ENCODE assay signal across 35 cellular contexts in genomic region chr1:36913016-36913415, GRCh38.
DNase-seq lines count a peak whose midpoint lies in the region; ATAC-seq, FAIRE-seq and TF ChIP-seq lines count a peak whose summit lies in the region.
"Had no signal": no experiment of that assay in that cellular context is flagged by ENCODE, and none has a peak within 500 bp of the region (broad histone marks: within the 10 kb centered on the region; RNA-seq: fewer than 3 reads in every experiment).

No MANE protein-coding gene starts in this region.

- 0 out of 2 replicates have a peak overlapping the region, but pooled peaks have one; percentile 46 for H2BK15ac ChIP-seq in H1 (ENCODE audit: low read length)

- no peak overlapping the region for H2BK12ac ChIP-seq in H1 (ENCODE audit: low read depth, low read length)

- H3K79me2 ChIP-seq in H1 (ENCODE audit: control insufficient read depth in 1 of 2, insufficient read depth in 2 of 2, low read length in 2 of 2): no peaks in the 10 kb centered on the region

- H3K18ac ChIP-seq in H1 (ENCODE audit: extremely low read depth, low read length): no peak overlapping the region

- H3K4me1 Mint-ChIP-seq in natural killer cell treated with Interleukin-12 subunit alpha and Interleukin-12 subunit beta and Interleukin-15 and Interleukin-18, amount 100 ng/mL, for 72 hours (ENCODE audit: low read depth in 2 of 2): no peaks in the 10 kb centered on the region
- H3K4me1 Mint-ChIP-seq: activated CD8-positive, alpha-beta memory T cell treated with anti-CD3 and anti-CD28 coated beads, Interleukin-2, amount 10 ng/mL, durations not matched to agents 7 days and 5 days; CD4-positive, alpha-beta memory T cell; naive thymus-derived CD4-positive, alpha-beta T cell had no signal

- no peaks in the 10 kb centered on the region for H3K36me3 Mint-ChIP-seq in natural killer cell treated with Interleukin-12 subunit alpha and Interleukin-12 subunit beta and Interleukin-15 and Interleukin-18, amount 100 ng/mL, for 72 hours
- H3K36me3 Mint-ChIP-seq: activated CD8-positive, alpha-beta memory T cell treated with anti-CD3 and anti-CD28 coated beads, Interleukin-2, amount 10 ng/mL, durations not matched to agents 7 days and 5 days; CD4-positive, alpha-beta memory T cell; naive thymus-derived CD4-positive, alpha-beta T cell had no signal

- no peak overlapping the region for H4K5ac ChIP-seq in H1 (ENCODE audit: insufficient read length, low read depth, low read length)

- H3K79me1 ChIP-seq in H1 (ENCODE audit: low read depth, low read length): no peaks in the 10 kb centered on the region

- TF ChIP-seq EP300 in H1 (IDR thresholded peaks at IDR 0.05; ENCODE audit: borderline replicate concordance in 1 of 2, low read depth in 2 of 2, low read length in 2 of 2): no peak

- H3K56ac ChIP-seq in H1 (replicated peaks; ENCODE audit: insufficient read length, low read depth, low read length): no peak overlapping the region

- TF ChIP-seq RAD21 in H1 (IDR thresholded peaks at IDR 0.05 in 1 of 2, conservative IDR thresholded peaks at IDR 0.05 in 1 of 2; ENCODE audit: low read depth in 2 of 2, low read length in 2 of 2): no peak

- H3K23me2 ChIP-seq in H1 (ENCODE audit: low read depth, low read length): no peaks in the 10 kb centered on the region; the same call in 1 of the 2 replicates

- H4K8ac ChIP-seq in H1 (ENCODE audit: extremely low read depth, insufficient read depth, low read length): no peak overlapping the region; the same call in 1 of the 2 replicates

- H3K27me3 Mint-ChIP-seq in natural killer cell treated with Interleukin-12 subunit alpha and Interleukin-12 subunit beta and Interleukin-15 and Interleukin-18, amount 100 ng/mL, for 72 hours: peaks cover 18 to 39% of the 10 kb centered on the region in 2 donors
- H3K27me3 Mint-ChIP-seq: activated CD8-positive, alpha-beta memory T cell treated with anti-CD3 and anti-CD28 coated beads, Interleukin-2, amount 10 ng/mL, durations not matched to agents 7 days and 5 days had no signal

- H3K4me1 ChIP-seq in H1 (replicated peaks in 1 of 4; ENCODE audit: control insufficient read depth in 3 of 4, insufficient read depth in 4 of 4, low read length in 3 of 4) (peaks cover 0 to 3% (median 2%) of the 10 kb centered on the region in 4 experiments; a peak in 3 of 7 replicates), aorta (ENCODE audit: control insufficient read depth in 1 of 2, insufficient read depth in 2 of 2, low read length in 2 of 2) (no peaks in the 10 kb centered on the region)
- H3K4me1 ChIP-seq: A549, breast epithelium had no signal

- H4K20me1 ChIP-seq in H1 (replicated peaks in 1 of 2; ENCODE audit: control insufficient read depth in 1 of 2, insufficient read depth in 2 of 2, low read length in 2 of 2): no peaks in the 10 kb centered on the region

- H3K4ac ChIP-seq in H1 (replicated peaks; ENCODE audit: insufficient read length, low read depth, low read length): no peak overlapping the region

- no peak for FAIRE-seq in H1 (lab: Jason Lieb, UNC)
- FAIRE-seq: A549, colon, GM18507, HepG2, keratinocyte, RCC 7860 had no signal

- no peak overlapping the region for H3K4me2 ChIP-seq in H1 (ENCODE audit: insufficient read depth in 1 of 2, low read depth in 2 of 2, low read length in 2 of 2)
- H3K4me2 ChIP-seq: A549 had no signal

- H3K27ac ChIP-seq in H1 (ENCODE audit: low read depth, low read length) (no peak overlapping the region), aorta (ENCODE audit: low read depth in 1 of 2, low read length in 2 of 2) (no peak overlapping the region)
- H3K27ac ChIP-seq: A549, breast epithelium, skin epidermis, thoracic aorta, WERI-Rb-1 had no signal

- H2BK5ac ChIP-seq in H1 (ENCODE audit: low read depth, low read length): no peak overlapping the region; the same call in 1 of the 2 replicates

- WGBS in H1 (ENCODE audit: extremely low coverage in 1 of 2, insufficient coverage in 1 of 2, insufficient read length in 1 of 2, insufficient replicate concordance in 2 of 2, low coverage in 1 of 2, low lambda C conversion rate in 2 of 2, missing lambda C conversion rate in 1 of 2), 2 experiments: 88% methylated on average over 5 of the region's 5 CpGs; no CpG with 5 or more reads in 1 of the 2 experiments
- 59 to 65% methylated on average over 5 of the region's 5 CpGs for WGBS in aorta, 2 donors

- H3K9me3 ChIP-seq in H1 (ENCODE audit: insufficient read depth in 2 of 2, low read depth in 1 of 2, low read length in 1 of 2) (peaks cover 10 to 13% of the 10 kb centered on the region in 2 experiments), aorta (ENCODE audit: control insufficient read depth, low read length) (no peaks in the 10 kb centered on the region)
- H3K9me3 ChIP-seq: A549, breast epithelium, thoracic aorta had no signal

- ATAC-seq in aorta (ENCODE audit: low FRiP score) (peak; percentile 41), HG03175 (IDR thresholded peaks at IDR 0.05; ENCODE audit: unreplicated experiment) (no peak)
- no peak for ATAC-seq in natural killer cell treated with Interleukin-12 subunit alpha and Interleukin-12 subunit beta and Interleukin-15 and Interleukin-18, amount 100 ng/mL, for 72 hours
- ATAC-seq: A549; activated CD8-positive, alpha-beta memory T cell treated with anti-CD3 and anti-CD28 coated beads, Interleukin-2, amount 10 ng/mL, durations not matched to agents 7 days and 5 days; activated T-cell treated with anti-CD3 and anti-CD28 coated beads, Interleukin-2, amount 50 U/mL, for 72 hours; effector memory CD8-positive, alpha-beta T cell; HepG2; naive thymus-derived CD4-positive, alpha-beta T cell had no signal

- intact Hi-C loops in aorta (cut with DNase I): no loop called here

- no peak overlapping the region for H2AFZ ChIP-seq in H1 (ENCODE audit: low read length)

- POLR2A ChIA-PET in H1 (lab: Charles Lee; ENCODE audit: partially characterized antibody): no interaction called here

- H2AK5ac ChIP-seq in H1 (ENCODE audit: low read depth, low read length): no peak overlapping the region

- CTCF ChIA-PET in H1 (lab: Charles Lee; ENCODE audit: partially characterized antibody): interaction anchor here (1.0 to 2.7 kb wide), 4 partner anchors 11 to 97 kb away, joined by 4 to 16 read pairs (median 4); no protein-coding TSS in a partner anchor

- no peak overlapping the region for H4K91ac ChIP-seq in H1 (replicated peaks; ENCODE audit: insufficient read length, low read length)

- H3K23ac ChIP-seq in H1 (ENCODE audit: insufficient read length): no peak overlapping the region

- H3K27me3 ChIP-seq in H1 (replicated peaks in 1 of 4; ENCODE audit: control insufficient read depth in 3 of 4, extremely low read depth in 1 of 4, insufficient read depth in 3 of 4, low read length in 3 of 4): no peaks in the 10 kb centered on the region; a peak in 1 of 7 replicates
- H3K27me3 ChIP-seq in aorta (ENCODE audit: control insufficient read depth in 1 of 2, insufficient read depth in 2 of 2, low read length in 1 of 2): no peaks in the 10 kb centered on the region
- H3K27me3 ChIP-seq: breast epithelium had no signal

- no peak for TF ChIP-seq POLR2A in H1 (IDR thresholded peaks at IDR 0.05; ENCODE audit: control extremely low read depth in 1 of 2, low read depth in 2 of 2, low read length in 2 of 2)

- H3K4me3 ChIP-seq in H1 (ENCODE audit: extremely low read depth in 1 of 4, insufficient read depth in 2 of 4, low read depth in 3 of 4, low read length in 4 of 4): no peak overlapping the region
- H3K4me3 ChIP-seq in aorta (ENCODE audit: low read length in 2 of 2): no peak overlapping the region
- H3K4me3 ChIP-seq: A549, breast epithelium, skin epidermis, thoracic aorta had no signal

- no peak overlapping the region for H2BK120ac ChIP-seq in H1 (replicated peaks; ENCODE audit: low read depth, low read length)

- H3K14ac ChIP-seq in H1 (ENCODE audit: insufficient read length): no peak overlapping the region

- H2BK20ac ChIP-seq in H1 (ENCODE audit: low read length): no peak overlapping the region

- peak; percentile 19 for DNase-seq in NCI-H345 (lab: John Stamatoyannopoulos, UW)
- DNase-seq in NCI-H345 treated with DMSO at 0.1 percent for 48 hours (lab: John Stamatoyannopoulos, UW; ENCODE audit: unreplicated experiment): no peak
- DNase-seq in NCI-H446 treated with DMSO at 0.1 percent for 48 hours (lab: John Stamatoyannopoulos, UW): peak; percentile 37
- no peak for DNase-seq in H1 (ENCODE audit: low read depth in 1 of 2, low spot score in 2 of 2)
- DNase-seq in aorta: no peak
- DNase-seq in pons (ENCODE audit: low spot score): no peak
- no peak for DNase-seq in natural killer cell treated with Interleukin-12 subunit alpha and Interleukin-12 subunit beta and Interleukin-15 and Interleukin-18, amount 100 ng/mL, for 72 hours (ENCODE audit: low spot score)
- DNase-seq: activated CD4-positive, alpha-beta T cell treated with anti-CD3 and anti-CD28 coated beads, Interleukin-2, amount 50 U/mL, for 1 hour; activated CD8-positive, alpha-beta memory T cell treated with anti-CD3 and anti-CD28 coated beads, Interleukin-2, amount 10 ng/mL, durations not matched to agents 7 days and 5 days; activated naive CD4-positive, alpha-beta T cell treated with Interleukin-2 at 50 U/mL for 16 hours; activated T-cell treated with anti-CD3 and anti-CD28 coated beads, Interleukin-2, amount 50 U/mL, for 72 hours; AML-193; CD4-positive, alpha-beta memory T cell; DMS79; effector memory CD8-positive, alpha-beta T cell; erythroblast; Kasumi-1; midbrain; naive thymus-derived CD4-positive, alpha-beta T cell; NCI-H187 treated with DMSO at 0.1 percent for 48 hours; NCI-H524; SW 1271; T-helper 9 cell had no signal

- TF ChIP-seq CTCF in H1 (IDR thresholded peaks at IDR 0.05; ENCODE audit: control extremely low read depth in 1 of 3, insufficient read depth in 1 of 3, low read depth in 1 of 3, low read length in 3 of 3): no peak

- no peak overlapping the region for H3K4me3 Mint-ChIP-seq in natural killer cell treated with Interleukin-12 subunit alpha and Interleukin-12 subunit beta and Interleukin-15 and Interleukin-18, amount 100 ng/mL, for 72 hours
- H3K4me3 Mint-ChIP-seq: activated CD8-positive, alpha-beta memory T cell treated with anti-CD3 and anti-CD28 coated beads, Interleukin-2, amount 10 ng/mL, durations not matched to agents 7 days and 5 days; activated T-cell treated with anti-CD3 and anti-CD28 coated beads, Interleukin-2, amount 50 U/mL, for 72 hours; CD4-positive, alpha-beta memory T cell; effector memory CD8-positive, alpha-beta T cell; naive thymus-derived CD4-positive, alpha-beta T cell; stimulated activated naive CD8-positive, alpha-beta T cell treated with anti-CD3 and anti-CD28 coated beads, Interleukin-15, Interleukin-2, amounts not matched to agents 100 ng/mL and 50 ng/mL, for 24 hours had no signal

- no peak overlapping the region for H3K27ac Mint-ChIP-seq in natural killer cell treated with Interleukin-12 subunit alpha and Interleukin-12 subunit beta and Interleukin-15 and Interleukin-18, amount 100 ng/mL, for 72 hours
- H3K27ac Mint-ChIP-seq: activated CD8-positive, alpha-beta memory T cell treated with anti-CD3 and anti-CD28 coated beads, Interleukin-2, amount 10 ng/mL, durations not matched to agents 7 days and 5 days; activated T-cell treated with anti-CD3 and anti-CD28 coated beads, Interleukin-2, amount 50 U/mL, for 72 hours; CD4-positive, alpha-beta memory T cell; effector memory CD8-positive, alpha-beta T cell; naive thymus-derived CD4-positive, alpha-beta T cell; stimulated activated naive CD8-positive, alpha-beta T cell treated with anti-CD3 and anti-CD28 coated beads, Interleukin-15, Interleukin-2, amounts not matched to agents 100 ng/mL and 50 ng/mL, for 24 hours had no signal

- H3K9me3 Mint-ChIP-seq in natural killer cell treated with Interleukin-12 subunit alpha and Interleukin-12 subunit beta and Interleukin-15 and Interleukin-18, amount 100 ng/mL, for 72 hours: no peaks in the 10 kb centered on the region
- H3K9me3 Mint-ChIP-seq: effector memory CD8-positive, alpha-beta T cell had no signal

- H3K9ac ChIP-seq in H1 (replicated peaks in 1 of 4; ENCODE audit: extremely low read depth in 1 of 4, low read depth in 3 of 4, low read length in 3 of 4): no peak overlapping the region

- H3K36me3 ChIP-seq in H1 (ENCODE audit: control insufficient read depth in 2 of 4, insufficient read depth in 4 of 4, low read length in 3 of 4) (no peaks in the 10 kb centered on the region), aorta (ENCODE audit: control insufficient read depth in 1 of 2, insufficient read depth in 2 of 2, low read length in 1 of 2) (no peaks in the 10 kb centered on the region)
- H3K36me3 ChIP-seq: breast epithelium, thoracic aorta had no signal

Comparison
In these comparisons a context has a peak if more than half of its experiments do, and no peak if none do; other contexts are left out.
1. DNase-seq: peak in NCI-H345 (single experiment) and NCI-H446 treated with DMSO at 0.1 percent for 48 hours (single experiment); none in NCI-H345 treated with DMSO at 0.1 percent for 48 hours (single experiment), H1 (0 of 2), aorta (0 of 2), pons (single experiment) and natural killer cell treated with Interleukin-12 subunit alpha and Interleukin-12 subunit beta and Interleukin-15 and Interleukin-18, amount 100 ng/mL, for 72 hours (single experiment).